12 cellular contexts compared by ENCODE assay signal in genomic region chr2:205800804-205801203, GRCh38.
DNase-seq lines count a peak whose midpoint lies in the region; ATAC-seq and TF ChIP-seq lines count a peak whose summit lies in the region.
"Had no signal": no experiment of that assay in that cellular context is flagged by ENCODE, and none has a peak within 500 bp of the region (broad histone marks: within the 10 kb centered on the region; RNA-seq: fewer than 3 reads in every experiment).

No MANE protein-coding gene starts in this region.

- no peak overlapping the region for H2BK5ac ChIP-seq in trophoblast cell (ENCODE audit: low read depth, low read length, poor library complexity)

- H4K91ac ChIP-seq in trophoblast cell (ENCODE audit: low read depth, low read length) = no peak overlapping the region

- WGBS in lung, 2 donors = 31 to 74% methylated on average over 3 of the region's 3 CpGs
- no CpG with 5 or more reads among the region's 3 CpGs for WGBS in trophoblast cell (ENCODE audit: extremely low coverage, insufficient coverage, insufficient read length)

- DNase-seq in NCI-H146 (lab: John Stamatoyannopoulos, UW) = peak; percentile 5
- no peak for DNase-seq in NCI-H146 treated with DMSO at 0.1 percent for 48 hours (lab: John Stamatoyannopoulos, UW; ENCODE audit: unreplicated experiment)
- DNase-seq in endothelial cell (ENCODE audit: low spot score) = no peak
- peak; percentile 57 for DNase-seq in lung (ENCODE audit: low spot score)
- DNase-seq in type B pancreatic cell (ENCODE audit: extremely low spot score, unreplicated experiment) = no peak
- DNase-seq in trophoblast cell = no peak
- no peak for DNase-seq in stimulated activated CD4-positive, alpha-beta T cell treated with anti-CD3 and anti-CD28 coated beads, Interleukin-15, amount 100 ng/mL, for 24 hours
- DNase-seq: activated naive CD8-positive, alpha-beta T cell treated with anti-CD3 and anti-CD28 coated beads, Interleukin-2, amount 50 U/mL, for 24 hours; kidney; MV-4-11; NCI-H82 had no signal

- peak overlapping the region in 1 of 2 donors; percentile 50 for H3K27ac ChIP-seq in lung (ENCODE audit: low read depth in 1 of 2, low read length in 1 of 2)
- no peak overlapping the region for H3K27ac ChIP-seq in trophoblast cell (ENCODE audit: low read depth, low read length)

- no peak overlapping the region for H2AK5ac ChIP-seq in trophoblast cell (ENCODE audit: low read length)

- H3K36me3 ChIP-seq in lung (ENCODE audit: control insufficient read depth in 2 of 2, insufficient read depth in 2 of 2, low read length in 2 of 2) (peaks cover 0 to 5% of the 10 kb centered on the region in 2 donors), trophoblast cell (ENCODE audit: control insufficient read depth in 1 of 2, insufficient read depth in 2 of 2, low read length in 2 of 2) (peaks cover 3 to 9% of the 10 kb centered on the region in 2 experiments)

- peaks cover 0 to 17% of the 10 kb centered on the region in 2 donors for H3K4me1 ChIP-seq in lung (ENCODE audit: control insufficient read depth in 2 of 2, insufficient read depth in 2 of 2, low read length in 2 of 2)
- no peaks in the 10 kb centered on the region for H3K4me1 ChIP-seq in trophoblast cell (ENCODE audit: control insufficient read depth in 1 of 2, insufficient read depth in 2 of 2, low read length in 2 of 2)

- H3K9me3 ChIP-seq in lung (ENCODE audit: control insufficient read depth in 2 of 2, insufficient read depth in 1 of 2, low read length in 1 of 2) (peaks cover 0 to 13% of the 10 kb centered on the region in 2 donors), trophoblast cell (ENCODE audit: insufficient read depth, low read depth, low read length) (peaks cover 4% of the 10 kb centered on the region)

- ATAC-seq in lung (ENCODE audit: insufficient read depth, low FRiP score) (peak; percentile 59), GM21717 (IDR thresholded peaks at IDR 0.05; ENCODE audit: unreplicated experiment) (no peak)
- ATAC-seq: activated naive CD8-positive, alpha-beta T cell treated with anti-CD3 and anti-CD28 coated beads, Interleukin-2, amount 50 U/mL, for 24 hours had no signal

- no peak overlapping the region for H2BK120ac ChIP-seq in trophoblast cell (ENCODE audit: insufficient read depth, low read length, poor library complexity)

- H3K23ac ChIP-seq in trophoblast cell (ENCODE audit: low read length) = no peak overlapping the region

- no peak overlapping the region for H3K9ac ChIP-seq in trophoblast cell (ENCODE audit: low read length)

- no peak overlapping the region for H4K12ac ChIP-seq in trophoblast cell (ENCODE audit: low read depth, low read length)

- H4K8ac ChIP-seq in trophoblast cell (ENCODE audit: low read depth, low read length) = no peak overlapping the region

- H3K36me3 Mint-ChIP-seq in endothelial cell (ENCODE audit: low read depth, unreplicated experiment) (peaks cover 40% of the 10 kb centered on the region), type B pancreatic cell (peaks cover 21% of the 10 kb centered on the region)

- H3K4me1 Mint-ChIP-seq in endothelial cell (ENCODE audit: unreplicated experiment) = peaks cover 20% of the 10 kb centered on the region
- peaks cover 17% of the 10 kb centered on the region for H3K4me1 Mint-ChIP-seq in type B pancreatic cell (ENCODE audit: unreplicated experiment)
- H3K4me1 Mint-ChIP-seq: activated naive CD8-positive, alpha-beta T cell treated with anti-CD3 and anti-CD28 coated beads, Interleukin-2, amount 50 U/mL, for 24 hours had no signal

- H3K18ac ChIP-seq in trophoblast cell (ENCODE audit: low read length) = no peak overlapping the region

- no peaks in the 10 kb centered on the region for H3K79me1 ChIP-seq in trophoblast cell (ENCODE audit: low read length)

- no peaks in the 10 kb centered on the region for H3K79me2 ChIP-seq in trophoblast cell (ENCODE audit: control insufficient read depth, insufficient read depth, low read length, poor library complexity)

- no peaks in the 10 kb centered on the region for H3K9me3 Mint-ChIP-seq in endothelial cell (ENCODE audit: unreplicated experiment)
- peaks cover 9% of the 10 kb centered on the region for H3K9me3 Mint-ChIP-seq in type B pancreatic cell
- H3K9me3 Mint-ChIP-seq: activated naive CD8-positive, alpha-beta T cell treated with anti-CD3 and anti-CD28 coated beads, Interleukin-2, amount 50 U/mL, for 24 hours had no signal

- H3K4me2 ChIP-seq in trophoblast cell (ENCODE audit: low read length) = no peak overlapping the region

- peaks cover 2% of the 10 kb centered on the region for H3K27me3 Mint-ChIP-seq in endothelial cell (ENCODE audit: unreplicated experiment)
- H3K27me3 Mint-ChIP-seq in type B pancreatic cell = peaks cover 13% of the 10 kb centered on the region
- H3K27me3 Mint-ChIP-seq: activated naive CD8-positive, alpha-beta T cell treated with anti-CD3 and anti-CD28 coated beads, Interleukin-2, amount 50 U/mL, for 24 hours had no signal

- no peaks in the 10 kb centered on the region for H3K27me3 ChIP-seq in lung (ENCODE audit: control insufficient read depth, insufficient read depth)
- H3K27me3 ChIP-seq in trophoblast cell (ENCODE audit: insufficient read depth, low read length) = no peaks in the 10 kb centered on the region

- TF ChIP-seq CTCF in endothelial cell (IDR thresholded peaks at IDR 0.05; ENCODE audit: unreplicated experiment) (no peak), lung (IDR thresholded peaks at IDR 0.05; ENCODE audit: control extremely low read depth, extremely low read depth) (no peak), type B pancreatic cell (conservative IDR thresholded peaks at IDR 0.05) (no peak)

- no peak overlapping the region for H2AFZ ChIP-seq in trophoblast cell (ENCODE audit: insufficient read depth, low read length, poor library complexity)

- H3K4me3 ChIP-seq in lung (no peak overlapping the region), trophoblast cell (ENCODE audit: low read depth, low read length) (no peak overlapping the region)

- no peak overlapping the region for H3K4ac ChIP-seq in trophoblast cell (ENCODE audit: low read depth, low read length)

- peak overlapping the region; percentile 67 for H3K27ac Mint-ChIP-seq in endothelial cell (ENCODE audit: unreplicated experiment)
- H3K27ac Mint-ChIP-seq in type B pancreatic cell = peak overlapping the region; percentile 68
- H3K27ac Mint-ChIP-seq: activated naive CD8-positive, alpha-beta T cell treated with anti-CD3 and anti-CD28 coated beads, Interleukin-2, amount 50 U/mL, for 24 hours had no signal

- no peak overlapping the region for H2BK12ac ChIP-seq in trophoblast cell (ENCODE audit: low read length)

- H3K4me3 Mint-ChIP-seq in endothelial cell (ENCODE audit: unreplicated experiment) (no peak overlapping the region), type B pancreatic cell (no peak overlapping the region)
- H3K4me3 Mint-ChIP-seq: activated naive CD8-positive, alpha-beta T cell treated with anti-CD3 and anti-CD28 coated beads, Interleukin-2, amount 50 U/mL, for 24 hours had no signal

- no peak overlapping the region for H3K14ac ChIP-seq in trophoblast cell (ENCODE audit: low read length)

Comparison
In these comparisons a context has a peak if more than half of its experiments do, and no peak if none do; other contexts are left out.
1. DNase-seq: peak in NCI-H146 (single experiment) and lung (single experiment); none in NCI-H146 treated with DMSO at 0.1 percent for 48 hours (single experiment), endothelial cell (single experiment), type B pancreatic cell (single experiment), trophoblast cell (0 of 2) and stimulated activated CD4-positive, alpha-beta T cell treated with anti-CD3 and anti-CD28 coated beads, Interleukin-15, amount 100 ng/mL, for 24 hours (single experiment).